ENCODE assay signal across 24 cellular contexts in genomic region chr14:104103061-104104005, GRCh38. TPM values are rescaled to one million over a fixed set of nuclear protein-coding genes. Genes with fewer than 3 reads are reported as not detected.
A peak's percentile ranks its signal among the peaks of the same experiment; 100 is the strongest.
DNase-seq lines count a peak whose midpoint lies in the region; ATAC-seq and TF ChIP-seq lines count a peak whose summit lies in the region.
"Had no signal": no experiment of that assay in that cellular context is flagged by ENCODE, and none has a peak within 500 bp of the region (broad histone marks: within the 10 kb centered on the region; RNA-seq: fewer than 3 reads in every experiment).

No MANE protein-coding gene starts in this region.

- H3K4me3 ChIP-seq in transverse colon, result no peak overlapping the region
- H3K4me3 ChIP-seq: hepatocyte, PC-9, SK-N-MC, stomach had no signal

- no peaks in the 10 kb centered on the region for H3K27me3 ChIP-seq in transverse colon
- H3K27me3 ChIP-seq: hepatocyte, neutrophil had no signal

- no peak overlapping the region for H3K27ac Mint-ChIP-seq in activated naive CD8-positive, alpha-beta T cell treated with anti-CD3 and anti-CD28 coated beads for 36 hours
- H3K27ac Mint-ChIP-seq in activated naive CD8-positive, alpha-beta T cell treated with anti-CD3 and anti-CD28 coated beads, Interleukin-2, amount 50 U/mL, for 24 hours, result no peak overlapping the region
- no peak overlapping the region for H3K27ac Mint-ChIP-seq in WTC11
- H3K27ac Mint-ChIP-seq: CD4-positive, alpha-beta memory T cell had no signal

- H3K36me3 ChIP-seq in transverse colon, result no peaks in the 10 kb centered on the region
- H3K36me3 ChIP-seq: neutrophil, stomach had no signal

- TF ChIP-seq EP300 in transverse colon (IDR thresholded peaks at IDR 0.05; ENCODE audit: low read depth), result no peak

- POLR2A ChIA-PET in WTC11 (lab: Charles Lee), result no interaction called here

- no peaks in the 10 kb centered on the region for H3K9me3 ChIP-seq in transverse colon
- H3K9me3 ChIP-seq: neutrophil, stomach had no signal

- 82% methylated on average over 47 of the region's 47 CpGs; no CpG with 5 or more reads in 1 of the 2 donors for WGBS in transverse colon (ENCODE audit: low coverage in 1 of 2), 2 donors

- no peaks in the 10 kb centered on the region for H3K36me3 Mint-ChIP-seq in activated naive CD8-positive, alpha-beta T cell treated with anti-CD3 and anti-CD28 coated beads for 36 hours
- no peaks in the 10 kb centered on the region for H3K36me3 Mint-ChIP-seq in activated naive CD8-positive, alpha-beta T cell treated with anti-CD3 and anti-CD28 coated beads, Interleukin-2, amount 50 U/mL, for 24 hours (ENCODE audit: low read depth)
- no peaks in the 10 kb centered on the region for H3K36me3 Mint-ChIP-seq in WTC11
- H3K36me3 Mint-ChIP-seq: CD4-positive, alpha-beta memory T cell had no signal

- no peak for TF ChIP-seq POLR2A in transverse colon (IDR thresholded peaks at IDR 0.05)

- DNase-seq in activated naive CD8-positive, alpha-beta T cell treated with anti-CD3 and anti-CD28 coated beads for 36 hours, result peak; percentile 0
- no peak for DNase-seq in activated naive CD8-positive, alpha-beta T cell treated with anti-CD3 and anti-CD28 coated beads, Interleukin-2, amount 50 U/mL, for 24 hours
- DNase-seq in WTC11 (ENCODE audit: low spot score) (peak; percentile 38), left colon (peak; percentile 3 to 24), transverse colon (peak; percentile 7), DMS153 treated with DMSO at 0.1 percent for 48 hours (lab: John Stamatoyannopoulos, UW; ENCODE audit: unreplicated experiment) (no peak), HuH-7.5 (ENCODE audit: low spot score) (no peak)
- DNase-seq: activated CD4-positive, alpha-beta T cell treated with anti-CD3 and anti-CD28 coated beads for 1 hour; activated gamma-delta T cell treated with Interleukin-2 at 50 U/mL for 16 hours; CD4-positive, alpha-beta memory T cell; DND-41; NCI-H526 treated with DMSO at 0.1 percent for 48 hours; PC-9; stomach had no signal

- intact Hi-C loops in left colon (cut with DNase I, micrococcal nuclease), result no loop called here
- intact Hi-C loops in transverse colon (cut with DNase I; ENCODE audit: low total_unique reads), result no loop called here

- H3K4me1 Mint-ChIP-seq in activated naive CD8-positive, alpha-beta T cell treated with anti-CD3 and anti-CD28 coated beads for 36 hours, result no peaks in the 10 kb centered on the region
- no peaks in the 10 kb centered on the region for H3K4me1 Mint-ChIP-seq in activated naive CD8-positive, alpha-beta T cell treated with anti-CD3 and anti-CD28 coated beads, Interleukin-2, amount 50 U/mL, for 24 hours
- H3K4me1 Mint-ChIP-seq in WTC11, result no peaks in the 10 kb centered on the region
- H3K4me1 Mint-ChIP-seq: CD4-positive, alpha-beta memory T cell had no signal

- H3K4me1 ChIP-seq in transverse colon, result peaks cover 12 to 44% (median 39%) of the 10 kb centered on the region in 4 donors

- in situ Hi-C loops in transverse colon (cut with MboI; ENCODE audit: low pct_ligation_motif_present in 1 of 4, low pct_unique_long_range_greater_than_20kb in 1 of 4, low sequenced_read_pairs in 3 of 4), result no loop called here

- H3K4me3 Mint-ChIP-seq in activated naive CD8-positive, alpha-beta T cell treated with anti-CD3 and anti-CD28 coated beads for 36 hours, result no peak overlapping the region
- no peak overlapping the region for H3K4me3 Mint-ChIP-seq in activated naive CD8-positive, alpha-beta T cell treated with anti-CD3 and anti-CD28 coated beads, Interleukin-2, amount 50 U/mL, for 24 hours
- no peak overlapping the region for H3K4me3 Mint-ChIP-seq in WTC11
- H3K4me3 Mint-ChIP-seq: CD4-positive, alpha-beta memory T cell had no signal

- TF ChIP-seq CTCF in WTC11 (IDR thresholded peaks at IDR 0.05) (no peak), transverse colon (IDR thresholded peaks at IDR 0.05) (no peak)

- H3K27ac ChIP-seq in transverse colon, result no peak overlapping the region
- H3K27ac ChIP-seq: hepatocyte, neutrophil, PC-9, SK-N-MC, stomach had no signal

- CTCF ChIA-PET in WTC11 (lab: Charles Lee), result interaction anchor here (1.3 to 6.5 kb wide), 3 partner anchors 10 to 25 kb away, joined by 6 to 44 read pairs (median 7); no protein-coding TSS in a partner anchor

- no peak for ATAC-seq in activated naive CD8-positive, alpha-beta T cell treated with anti-CD3 and anti-CD28 coated beads, Interleukin-2, amount 50 U/mL, for 24 hours
- ATAC-seq in WTC11, result peak; percentile 48
- ATAC-seq in left colon, result no peak
- no peak for ATAC-seq in GM19328 (IDR thresholded peaks at IDR 0.05; ENCODE audit: unreplicated experiment)
- ATAC-seq: HCT116, sciatic nerve had no signal

- no peaks in the 10 kb centered on the region for H3K27me3 Mint-ChIP-seq in activated naive CD8-positive, alpha-beta T cell treated with anti-CD3 and anti-CD28 coated beads for 36 hours
- no peaks in the 10 kb centered on the region for H3K27me3 Mint-ChIP-seq in activated naive CD8-positive, alpha-beta T cell treated with anti-CD3 and anti-CD28 coated beads, Interleukin-2, amount 50 U/mL, for 24 hours
- H3K27me3 Mint-ChIP-seq in WTC11 (ENCODE audit: low read depth), result no peaks in the 10 kb centered on the region
- H3K27me3 Mint-ChIP-seq: CD4-positive, alpha-beta memory T cell had no signal

- H3K9me3 Mint-ChIP-seq in activated naive CD8-positive, alpha-beta T cell treated with anti-CD3 and anti-CD28 coated beads for 36 hours, result no peaks in the 10 kb centered on the region
- no peaks in the 10 kb centered on the region for H3K9me3 Mint-ChIP-seq in activated naive CD8-positive, alpha-beta T cell treated with anti-CD3 and anti-CD28 coated beads, Interleukin-2, amount 50 U/mL, for 24 hours
- no peaks in the 10 kb centered on the region for H3K9me3 Mint-ChIP-seq in WTC11
- H3K9me3 Mint-ChIP-seq: CD4-positive, alpha-beta memory T cell had no signal

TF ChIP-seq in WTC11, 78 proteins besides CTCF, POLR2A, EP300 and RAD21:
- TF ChIP-seq TCF7 (CRISPR knock-in tag; IDR thresholded peaks at IDR 0.05; ENCODE audit: low read depth) (no peak), ZNF671 (CRISPR knock-in tag; IDR thresholded peaks at IDR 0.05) (no peak), JUN (CRISPR knock-in tag; IDR thresholded peaks at IDR 0.05) (no peak), TEAD4 (CRISPR knock-in tag; IDR thresholded peaks at IDR 0.05) (no peak), CBFB (CRISPR knock-in tag; IDR thresholded peaks at IDR 0.05; ENCODE audit: low read depth) (no peak), CREB1 (CRISPR knock-in tag; IDR thresholded peaks at IDR 0.05) (no peak), TEAD1 (CRISPR knock-in tag; IDR thresholded peaks at IDR 0.05) (no peak), FOXK1 (CRISPR knock-in tag; IDR thresholded peaks at IDR 0.05) (no peak), RELA (CRISPR knock-in tag; IDR thresholded peaks at IDR 0.05; ENCODE audit: borderline replicate concordance) (no peak), ZNF416 (CRISPR knock-in tag; IDR thresholded peaks at IDR 0.05) (no peak)
- TF ChIP-seq, protein P1, sequence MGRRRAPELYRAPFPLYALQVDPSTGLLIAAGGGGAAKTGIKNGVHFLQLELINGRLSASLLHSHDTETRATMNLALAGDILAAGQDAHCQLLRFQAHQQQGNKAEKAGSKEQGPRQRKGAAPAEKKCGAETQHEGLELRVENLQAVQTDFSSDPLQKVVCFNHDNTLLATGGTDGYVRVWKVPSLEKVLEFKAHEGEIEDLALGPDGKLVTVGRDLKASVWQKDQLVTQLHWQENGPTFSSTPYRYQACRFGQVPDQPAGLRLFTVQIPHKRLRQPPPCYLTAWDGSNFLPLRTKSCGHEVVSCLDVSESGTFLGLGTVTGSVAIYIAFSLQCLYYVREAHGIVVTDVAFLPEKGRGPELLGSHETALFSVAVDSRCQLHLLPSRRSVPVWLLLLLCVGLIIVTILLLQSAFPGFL (CRISPR knock-in tag; IDR thresholded peaks at IDR 0.05; ENCODE audit: borderline replicate concordance), result no peak
TF ChIP-seq in WTC11: peak in this region for 0.

RNA-seq across cellular contexts. Expression of gene ASPG, which starts 17.8 kb away (rescaled TPM):
- total RNA-seq in activated naive CD8-positive, alpha-beta T cell treated with anti-CD3 and anti-CD28 coated beads for 36 hours, result not detected
- total RNA-seq in WTC11 (2021) (3.4 to 3.8 TPM (median 3.5 TPM) in 3 replicates), left colon (10 to 100 TPM in 1 of 2 donors, 1 to 10 TPM in 1; 9.4 to 60.8 TPM), transverse colon (10 to 100 TPM in 2 of 4 donors, 1 to 10 TPM in 2; 4.4 to 20.3 (median 8.7) TPM)
- total RNA-seq: astrocyte; CD4-positive, alpha-beta memory T cell; kidney epithelial cell; PC-9 had no signal

RNA-seq across cellular contexts. Expression of gene KIF26A, which starts 35.1 kb away (rescaled TPM):
- under 1 TPM; 0.89 to 0.94 TPM for total RNA-seq in activated naive CD8-positive, alpha-beta T cell treated with anti-CD3 and anti-CD28 coated beads for 36 hours
- total RNA-seq in WTC11 (2021), result 36.4 to 53.4 TPM (median 39.5 TPM) in 3 replicates
- total RNA-seq in left colon, result 1 to 10 TPM; 5.7 to 5.8 TPM
- total RNA-seq in transverse colon, result 1 to 10 TPM; 2.2 to 7.8 (median 4.4) TPM
- total RNA-seq: LHCN-M2, mononuclear cell had no signal

Comparison
In these comparisons a context has a peak if more than half of its experiments do, and no peak if none do; other contexts are left out.
1. DNase-seq: peak in activated naive CD8-positive, alpha-beta T cell treated with anti-CD3 and anti-CD28 coated beads for 36 hours (single experiment), WTC11 (single experiment), left colon (2 of 2) and transverse colon (single experiment); none in activated naive CD8-positive, alpha-beta T cell treated with anti-CD3 and anti-CD28 coated beads, Interleukin-2, amount 50 U/mL, for 24 hours (single experiment), DMS153 treated with DMSO at 0.1 percent for 48 hours (single experiment) and HuH-7.5 (single experiment).